In the genomic region with DNA sequence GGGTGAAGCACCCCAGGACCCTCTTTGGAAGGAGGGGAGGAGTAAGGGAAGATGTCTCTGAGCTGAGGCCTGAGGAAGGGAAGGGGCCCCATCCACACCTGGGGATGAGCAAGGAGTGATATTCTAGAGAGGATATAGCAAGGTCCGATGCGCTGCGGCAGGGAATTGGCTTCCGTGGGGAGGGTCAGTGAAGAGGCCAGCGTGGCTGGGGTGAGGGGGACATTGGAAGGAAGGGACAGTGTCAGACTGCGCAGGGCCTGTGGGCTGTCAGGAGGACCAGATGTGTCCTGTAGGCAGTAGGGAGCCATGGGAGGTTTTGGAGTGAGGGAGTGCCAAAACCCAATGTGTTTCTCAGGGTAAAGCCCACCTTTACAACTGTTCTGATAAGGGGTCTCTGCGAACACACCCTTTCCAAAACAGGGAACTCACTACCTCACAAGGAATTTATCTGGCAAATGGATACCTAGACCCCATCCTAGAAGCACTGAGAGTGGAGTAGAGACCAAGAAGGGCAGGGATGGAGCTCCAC, we compare ENCODE assay signal across 23 cellular contexts. TPM values are rescaled to one million over a fixed set of nuclear protein-coding genes. Genes with fewer than 3 reads are reported as not detected.
A peak's percentile ranks its signal among the peaks of the same experiment; 100 is the strongest.
DNase-seq lines count a peak whose midpoint lies in the region; ATAC-seq, FAIRE-seq and TF ChIP-seq lines count a peak whose summit lies in the region.
"Had no signal": no experiment of that assay in that cellular context is flagged by ENCODE, and none has a peak within 500 bp of the region (broad histone marks: within the 10 kb centered on the region; RNA-seq: fewer than 3 reads in every experiment).

No MANE protein-coding gene starts in this region.

- no peak overlapping the region for H3K4me2 ChIP-seq in A549
- H3K4me2 ChIP-seq in K562 (ENCODE audit: insufficient read depth, low read length), result no peak overlapping the region
- no peak overlapping the region for H3K4me2 ChIP-seq in neural progenitor cell

- in situ Hi-C loops in K562 (cut with MboI), result loop anchor here (5.0 kb wide), 1 partner anchor 74 kb away; no protein-coding TSS in a partner anchor

- no peaks in the 10 kb centered on the region for H3K27me3 ChIP-seq in CD4-positive, CD25-positive, alpha-beta regulatory T cell (ENCODE audit: control insufficient read depth, insufficient read depth, low read length)
- peaks cover 7 to 30% of the 10 kb centered on the region in 2 experiments; a peak in 3 of 5 replicates for H3K27me3 ChIP-seq in K562 (ENCODE audit: control insufficient read depth in 2 of 2, insufficient read depth in 2 of 2, low read length in 2 of 2)
- peaks cover 23% of the 10 kb centered on the region for H3K27me3 ChIP-seq in neural progenitor cell

- FAIRE-seq in A549 (lab: Jason Lieb, UNC), result no peak
- no peak for FAIRE-seq in K562 (lab: Jason Lieb, UNC)
- FAIRE-seq: D721Med, GM19239 had no signal

- H3K27me3 Mint-ChIP-seq in CD4-positive, CD25-positive, alpha-beta regulatory T cell, result peaks cover 4% of the 10 kb centered on the region
- H3K27me3 Mint-ChIP-seq in neural progenitor cell (ENCODE audit: insufficient read depth, low read depth) (peaks cover 14% of the 10 kb centered on the region), progenitor cell of endocrine pancreas (peaks cover 26% of the 10 kb centered on the region)

- DNase-seq in A549 (ENCODE audit: low read depth in 1 of 2, low spot score in 1 of 2) (no peak), K562 (ENCODE audit: extremely low read depth in 1 of 4, low spot score in 3 of 4) (no peak), neural progenitor cell (ENCODE audit: low spot score) (no peak), progenitor cell of endocrine pancreas (ENCODE audit: low spot score, unreplicated experiment) (no peak), DMS79 treated with DMSO at 0.1 percent for 48 hours (lab: John Stamatoyannopoulos, UW) (no peak)
- DNase-seq in CD4-positive, CD25-positive, alpha-beta regulatory T cell, result no peak
- DNase-seq in stimulated activated CD4-positive, alpha-beta T cell treated with anti-CD3 and anti-CD28 coated beads, Interleukin-12 subunit alpha, Interleukin-12 subunit beta, amount 100 ng/mL, for 4 hours, result no peak
- DNase-seq: C1 segment of cervical spinal cord, DMS53, EL, GF-D8, H7, HFFc6, MM.1S, NCI-H1048, NCI-H1417 treated with DMSO at 0.1 percent for 48 hours, NCI-H187, NCI-H446, NCI-H526 had no signal

- TF ChIP-seq CTCF in A549 (IDR thresholded peaks at IDR 0.05), result no peak
- TF ChIP-seq CTCF in K562 (IDR thresholded peaks at IDR 0.05 in 2 of 3, conservative IDR thresholded peaks at IDR 0.05 in 1 of 3; ENCODE audit: insufficient read depth in 2 of 3, low read depth in 1 of 3, low read length in 3 of 3), result no peak
- no peak for TF ChIP-seq CTCF in neural progenitor cell (IDR thresholded peaks at IDR 0.05)
- TF ChIP-seq CTCF in progenitor cell of endocrine pancreas (IDR thresholded peaks at IDR 0.05; ENCODE audit: unreplicated experiment), result no peak

- peaks cover 0 to 18% (median 3%) of the 10 kb centered on the region in 4 donors for H3K4me1 Mint-ChIP-seq in CD4-positive, CD25-positive, alpha-beta regulatory T cell
- H3K4me1 Mint-ChIP-seq in neural progenitor cell (peaks cover 23% of the 10 kb centered on the region), progenitor cell of endocrine pancreas (ENCODE audit: low read depth) (peaks cover 5% of the 10 kb centered on the region)

- H3K4me1 ChIP-seq in A549 (peaks cover 21% of the 10 kb centered on the region), K562 (replicated peaks in 1 of 2; ENCODE audit: control insufficient read depth in 2 of 2, insufficient read depth in 2 of 2, low read length in 2 of 2) (peaks cover 0 to 29% of the 10 kb centered on the region in 2 experiments; a peak in 4 of 5 replicates), neural progenitor cell (no peaks in the 10 kb centered on the region)
- H3K4me1 ChIP-seq in CD4-positive, CD25-positive, alpha-beta regulatory T cell (ENCODE audit: control insufficient read depth, insufficient read depth, low read length, poor library complexity, severe bottlenecking), result peaks cover 23% of the 10 kb centered on the region
- H3K4me1 ChIP-seq: SJSA1 had no signal

- CTCF ChIA-PET in A549 (lab: Yijun Ruan, JAX) (interaction anchor here (0.9 to 9.6 kb wide), 23 partner anchors 10 to 236 kb away, joined by 3 to 618 read pairs (median 5); a partner anchor contains a TSS), K562 (lab: Yijun Ruan, JAX; ENCODE audit: low intra/inter-chr PET ratio) (interaction anchor here (2.4 to 3.0 kb wide), 2 partner anchors 76 to 80 kb away, joined by 24 to 32 read pairs; no protein-coding TSS in a partner anchor)

- H3K36me3 ChIP-seq in CD4-positive, CD25-positive, alpha-beta regulatory T cell (ENCODE audit: control insufficient read depth, insufficient read depth, low read length), result no peaks in the 10 kb centered on the region
- H3K36me3 ChIP-seq in K562 (ENCODE audit: control insufficient read depth, insufficient read depth, low read length) (no peaks in the 10 kb centered on the region), neural progenitor cell (no peaks in the 10 kb centered on the region)
- H3K36me3 ChIP-seq: SJSA1 had no signal

- ATAC-seq in A549, result no peak
- no peak for ATAC-seq in CD4-positive, CD25-positive, alpha-beta regulatory T cell (ENCODE audit: low read depth in 2 of 2)
- no peak for ATAC-seq in K562
- ATAC-seq: Right ventricle myocardium inferior had no signal

- TF ChIP-seq EP300 in A549 (IDR thresholded peaks at IDR 0.05) (no peak), K562 (IDR thresholded peaks at IDR 0.05; ENCODE audit: low read length) (no peak)

- TF ChIP-seq POLR2A in A549 (IDR thresholded peaks at IDR 0.05; ENCODE audit: low read length) (no peak), K562 (conservative IDR thresholded peaks at IDR 0.05) (no peak)

- H3K4me3 Mint-ChIP-seq in CD4-positive, CD25-positive, alpha-beta regulatory T cell, result peak overlapping the region in 3 of 4 donors; percentile 4 to 66 (median 46)
- peak overlapping the region; percentile 31 for H3K4me3 Mint-ChIP-seq in neural progenitor cell
- no peak overlapping the region for H3K4me3 Mint-ChIP-seq in progenitor cell of endocrine pancreas (ENCODE audit: low read depth)
- H3K4me3 Mint-ChIP-seq: HFFc6 had no signal

- H3K4me3 ChIP-seq in A549, result no peak overlapping the region
- H3K4me3 ChIP-seq in CD4-positive, CD25-positive, alpha-beta regulatory T cell (ENCODE audit: low read depth, low read length), result no peak overlapping the region
- H3K4me3 ChIP-seq in K562, result no peak overlapping the region
- H3K4me3 ChIP-seq in neural progenitor cell, result no peak overlapping the region
- H3K4me3 ChIP-seq: SJSA1 had no signal

- H2AFZ ChIP-seq in K562 (ENCODE audit: low read depth, low read length) (no peak overlapping the region), neural progenitor cell (replicated peaks) (no peak overlapping the region)

- H4K20me1 ChIP-seq in K562 (replicated peaks; ENCODE audit: control insufficient read depth, insufficient read depth, low read length) (peaks cover 8% of the 10 kb centered on the region; the same call in 1 of the 2 replicates), neural progenitor cell (ENCODE audit: low read depth) (no peaks in the 10 kb centered on the region)

- H3K27ac Mint-ChIP-seq in CD4-positive, CD25-positive, alpha-beta regulatory T cell, result no peak overlapping the region
- H3K27ac Mint-ChIP-seq in neural progenitor cell, result peak overlapping the region; percentile 67
- H3K27ac Mint-ChIP-seq in progenitor cell of endocrine pancreas, result no peak overlapping the region
- H3K27ac Mint-ChIP-seq: HFFc6 had no signal

- H3F3A ChIP-seq in neural progenitor cell (ENCODE audit: low read depth), result peaks cover 24% of the 10 kb centered on the region

- H3K9me3 ChIP-seq in A549 (no peaks in the 10 kb centered on the region), K562 (replicated peaks; ENCODE audit: control insufficient read depth, insufficient read depth, low read depth, low read length) (no peaks in the 10 kb centered on the region), neural progenitor cell (ENCODE audit: low read depth) (no peaks in the 10 kb centered on the region)
- H3K9me3 ChIP-seq in CD4-positive, CD25-positive, alpha-beta regulatory T cell (ENCODE audit: control insufficient read depth in 2 of 2, low read length in 2 of 2), result no peaks in the 10 kb centered on the region

- H3K9ac ChIP-seq in K562 (ENCODE audit: insufficient read depth in 1 of 2, low read depth in 2 of 2, low read length in 2 of 2) (no peak overlapping the region), neural progenitor cell (no peak overlapping the region)

- H3K9me3 Mint-ChIP-seq in CD4-positive, CD25-positive, alpha-beta regulatory T cell, result no peaks in the 10 kb centered on the region
- H3K9me3 Mint-ChIP-seq in neural progenitor cell (no peaks in the 10 kb centered on the region), progenitor cell of endocrine pancreas (ENCODE audit: low read depth) (no peaks in the 10 kb centered on the region)
- H3K9me3 Mint-ChIP-seq: HFFc6 had no signal

- H3K36me3 Mint-ChIP-seq in CD4-positive, CD25-positive, alpha-beta regulatory T cell, result peaks cover 5% of the 10 kb centered on the region
- H3K36me3 Mint-ChIP-seq in neural progenitor cell, result no peaks in the 10 kb centered on the region
- H3K36me3 Mint-ChIP-seq in progenitor cell of endocrine pancreas (ENCODE audit: insufficient read depth), result no peaks in the 10 kb centered on the region

- BruUV-seq in K562 (replicated peaks; lab: Mats Ljungman, UMichigan), result no TSS peak

- no peaks in the 10 kb centered on the region for H3K79me2 ChIP-seq in K562 (ENCODE audit: control insufficient read depth, insufficient read depth, low read length)
- no peaks in the 10 kb centered on the region for H3K79me2 ChIP-seq in neural progenitor cell (ENCODE audit: low read depth)

- POLR2A ChIA-PET in A549 (lab: Yijun Ruan, JAX), result interaction anchor here (0.8 to 5.0 kb wide), 4 partner anchors 15 to 76 kb away, joined by 3 to 40 read pairs (median 6); no protein-coding TSS in a partner anchor
- POLR2A ChIA-PET in K562 (lab: Yijun Ruan, JAX), result interaction anchor here (0.6 to 1.3 kb wide), 7 partner anchors 10 to 108 kb away, joined by 3 to 5 read pairs (median 4); no protein-coding TSS in a partner anchor

- intact Hi-C loops in K562 (cut with micrococcal nuclease), result no loop called here

- no peaks in the 10 kb centered on the region for H3K9me1 ChIP-seq in K562 (ENCODE audit: control insufficient read depth, insufficient read depth, low read length)

- 91% methylated on average over 7 of the region's 7 CpGs for WGBS in A549 (ENCODE audit: missing lambda C conversion rate)
- 41% methylated on average over 7 of the region's 7 CpGs for WGBS in K562 (ENCODE audit: insufficient coverage, low coverage, missing lambda C conversion rate)

- peak overlapping the region in 1 of 2 experiments; percentile 92; a peak in 4 of 6 replicates for H3K27ac ChIP-seq in A549
- H3K27ac ChIP-seq in CD4-positive, CD25-positive, alpha-beta regulatory T cell (ENCODE audit: insufficient read depth, low read length, poor library complexity, severe bottlenecking), result no peak overlapping the region
- no peak overlapping the region for H3K27ac ChIP-seq in K562 (ENCODE audit: extremely low read depth, low read depth, low read length)
- no peak overlapping the region for H3K27ac ChIP-seq in neural progenitor cell
- H3K27ac ChIP-seq: SJSA1 had no signal

- TF ChIP-seq RAD21 in A549 (conservative IDR thresholded peaks at IDR 0.05 in 1 of 2, IDR thresholded peaks at IDR 0.05 in 1 of 2), result no peak
- no peak for TF ChIP-seq RAD21 in K562 (CRISPR knock-in tag; conservative IDR thresholded peaks at IDR 0.05 in 1 of 2, IDR thresholded peaks at IDR 0.05 in 1 of 2)

RNA-seq across cellular contexts. Expression of a gene that starts 3.7 kb away (rescaled TPM):
- 0.62 and 0.95 TPM in 2 replicates for polyA plus RNA-seq in A549 (2011; rRNA removed)
- 2.6 and 3.8 TPM in 2 replicates for polyA plus RNA-seq in A549 (2012; cell fraction: cytosol; rRNA removed)
- polyA plus RNA-seq in A549 (2012; cell fraction: nucleus; rRNA removed), result 9.6 and 11.7 TPM in 2 replicates
- polyA plus RNA-seq in A549 (2017; fragmentation: RNase III; extraction: RNeasy Plus Mini Kit Qiagen cat#74134 plus additional on column Dnase treatment), result 4.6 to 6.1 TPM (median 5.6 TPM) in 3 replicates
- polyA minus RNA-seq in A549 (2011; rRNA and poly(A)+ RNA removed), result 0.45 and 0.54 TPM in 2 replicates
- total RNA-seq in CD4-positive, CD25-positive, alpha-beta regulatory T cell, result 6.3 TPM
- not detected for polyA plus RNA-seq in CD4-positive, CD25-positive, alpha-beta regulatory T cell
- total RNA-seq in K562 (2011; cell fraction: chromatin; rRNA removed; ENCODE audit: low replicate concordance), result 1.5 and 3.5 TPM in 2 replicates
- total RNA-seq in K562 (2011; cell fraction: nucleolus; rRNA removed), result 3.8 and 4.1 TPM in 2 replicates
- 1.5 and 2.4 TPM in 2 replicates for total RNA-seq in K562 (2011; cell fraction: nucleoplasm; rRNA removed)
- 4.9 and 5.1 TPM in 2 replicates for total RNA-seq in K562 (2014; rRNA removed)
- 0.45 and 0.76 TPM in 2 replicates for total RNA-seq in K562 (2014; rRNA removed; fragmentation: Illumina TruSeq; extraction: Trizol)
- 2.0 and 2.5 TPM in 2 replicates for total RNA-seq in K562 (2015; rRNA removed; fragmentation: Illumina TruSeq; extraction: Trizol)
- total RNA-seq in K562 (2021), result 10.2 and 12.3 TPM in 2 replicates
- polyA plus RNA-seq in K562 (2011; rRNA removed), result 0.35 and 0.66 TPM in 2 replicates
- polyA plus RNA-seq in K562 (2011; cell fraction: cytosol; rRNA removed), result 0.53 and 1.7 TPM in 2 replicates
- 1.5 and 2.7 TPM in 2 replicates for polyA plus RNA-seq in K562 (2011; cell fraction: nucleus; rRNA removed)
- polyA plus RNA-seq in K562 (2012), result 3.7 and 4.7 TPM in 2 replicates
- 1.1 and 2.1 TPM in 2 replicates for polyA plus RNA-seq in K562 (2014; fragmentation: Illumina TruSeq; extraction: Trizol)
- not detected for polyA plus RNA-seq in K562 (2014; fragmentation: Nextera tagmentation; extraction: Ambion mirVana)
- 2.8 and 3.3 TPM in 2 replicates for polyA plus RNA-seq in K562 (2014; rRNA removed)
- polyA minus RNA-seq in K562 (2011; rRNA and poly(A)+ RNA removed), result 0.14 and 0.15 TPM in 2 replicates
- 2.3 and 3.2 TPM in 2 replicates for polyA minus RNA-seq in K562 (2011; cell fraction: cytosol; rRNA and poly(A)+ RNA removed)
- 1.1 and 1.2 TPM in 2 replicates for polyA minus RNA-seq in K562 (2011; cell fraction: nucleus; rRNA and poly(A)+ RNA removed)
- 0.02 and 3.5 TPM in 2 replicates for total RNA-seq in neural progenitor cell (ENCODE audit: low replicate concordance)
- total RNA-seq in progenitor cell of endocrine pancreas, result 11.4 and 12.7 TPM in 2 replicates
- total RNA-seq: SJSA1 had no signal

RNA-seq across cellular contexts. Expression of a gene that starts 38.8 kb away (rescaled TPM):
- polyA plus RNA-seq in A549 (2011; rRNA removed) (33.4 and 36.9 TPM in 2 replicates), A549 (2017; fragmentation: RNase III; extraction: RNeasy Plus Mini Kit Qiagen cat#74134 plus additional on column Dnase treatment) (42.3 to 55.4 TPM (median 50.5 TPM) in 3 replicates), K562 (2011; rRNA removed) (23.8 and 34.3 TPM in 2 replicates), K562 (2014; fragmentation: Illumina TruSeq; extraction: Trizol) (31.5 and 33.7 TPM in 2 replicates), K562 (2014; fragmentation: Nextera tagmentation; extraction: Ambion mirVana) (1 to 10 TPM; 1.8 to 4.0 TPM), K562 (2014; rRNA removed) (38.1 and 45.2 TPM in 2 replicates)
- polyA plus RNA-seq in A549 (2012; cell fraction: cytosol; rRNA removed), result 48.4 and 61.1 TPM in 2 replicates
- polyA plus RNA-seq in A549 (2012; cell fraction: nucleus; rRNA removed), result 158 and 205 TPM in 2 replicates
- polyA minus RNA-seq in A549 (2011; rRNA and poly(A)+ RNA removed), result 49.4 and 52.6 TPM in 2 replicates
- total RNA-seq in CD4-positive, CD25-positive, alpha-beta regulatory T cell, result 46.7 TPM
- 10 to 100 TPM; 24.2 to 35.0 (median 30.2) TPM for polyA plus RNA-seq in CD4-positive, CD25-positive, alpha-beta regulatory T cell
- 79.5 and 196 TPM in 2 replicates for total RNA-seq in K562 (2011; cell fraction: chromatin; rRNA removed; ENCODE audit: low replicate concordance)
- 87.7 and 88.8 TPM in 2 replicates for total RNA-seq in K562 (2011; cell fraction: nucleolus; rRNA removed)
- 87.0 and 108 TPM in 2 replicates for total RNA-seq in K562 (2011; cell fraction: nucleoplasm; rRNA removed)
- total RNA-seq in K562 (2014; rRNA removed) (31.8 and 34.9 TPM in 2 replicates), K562 (2014; rRNA removed; fragmentation: Illumina TruSeq; extraction: Trizol) (14.7 and 15.9 TPM in 2 replicates), K562 (2015; rRNA removed; fragmentation: Illumina TruSeq; extraction: Trizol) (19.3 and 20.3 TPM in 2 replicates), K562 (2021) (37.8 and 43.8 TPM in 2 replicates), neural progenitor cell (ENCODE audit: low replicate concordance) (50.3 and 107 TPM in 2 replicates), progenitor cell of endocrine pancreas (248 TPM in 2 replicates)
- 28.3 and 30.8 TPM in 2 replicates for polyA plus RNA-seq in K562 (2011; cell fraction: cytosol; rRNA removed)
- polyA plus RNA-seq in K562 (2011; cell fraction: nucleus; rRNA removed), result 96.2 and 120 TPM in 2 replicates
- polyA plus RNA-seq in K562 (2012), result 34.7 and 66.7 TPM in 2 replicates
- 22.5 and 23.2 TPM in 2 replicates for polyA minus RNA-seq in K562 (2011; rRNA and poly(A)+ RNA removed)
- polyA minus RNA-seq in K562 (2011; cell fraction: cytosol; rRNA and poly(A)+ RNA removed), result 13.0 and 20.7 TPM in 2 replicates
- polyA minus RNA-seq in K562 (2011; cell fraction: nucleus; rRNA and poly(A)+ RNA removed), result 33.0 and 46.9 TPM in 2 replicates

RNA-seq across cellular contexts. Expression of a gene that starts 44.0 kb away (rescaled TPM):
- polyA plus RNA-seq in A549 (2011; rRNA removed) (22.2 and 22.4 TPM in 2 replicates), A549 (2017; fragmentation: RNase III; extraction: RNeasy Plus Mini Kit Qiagen cat#74134 plus additional on column Dnase treatment) (30.1 to 36.5 TPM (median 34.3 TPM) in 3 replicates), K562 (2011; rRNA removed) (0.38 and 0.46 TPM in 2 replicates), K562 (2014; fragmentation: Illumina TruSeq; extraction: Trizol) (0.09 and 0.28 TPM in 2 replicates), K562 (2014; fragmentation: Nextera tagmentation; extraction: Ambion mirVana) (under 1 TPM in 1 of 2 experiments, not detected in 1; 0.14 TPM), K562 (2014; rRNA removed) (0.11 and 0.32 TPM in 2 replicates)
- polyA plus RNA-seq in A549 (2012; cell fraction: cytosol; rRNA removed), result 31.5 and 41.0 TPM in 2 replicates
- polyA plus RNA-seq in A549 (2012; cell fraction: nucleus; rRNA removed), result 23.6 and 29.0 TPM in 2 replicates
- 26.5 and 28.7 TPM in 2 replicates for polyA minus RNA-seq in A549 (2011; rRNA and poly(A)+ RNA removed)
- total RNA-seq in CD4-positive, CD25-positive, alpha-beta regulatory T cell, result not detected
- under 1 TPM in 2 of 4 donors, not detected in 2; 0.16 to 0.82 TPM for polyA plus RNA-seq in CD4-positive, CD25-positive, alpha-beta regulatory T cell
- total RNA-seq in K562 (2011; cell fraction: chromatin; rRNA removed; ENCODE audit: low replicate concordance), result not detected in 2 replicates
- not detected in 2 replicates for total RNA-seq in K562 (2011; cell fraction: nucleolus; rRNA removed)
- total RNA-seq in K562 (2011; cell fraction: nucleoplasm; rRNA removed), result 0.37 TPM in 1 of 2 replicates, not detected in the other
- total RNA-seq in K562 (2014; rRNA removed) (0.37 and 0.54 TPM in 2 replicates), K562 (2014; rRNA removed; fragmentation: Illumina TruSeq; extraction: Trizol) (0.22 TPM in 1 of 2 replicates, not detected in the other), K562 (2015; rRNA removed; fragmentation: Illumina TruSeq; extraction: Trizol) (0.26 TPM in 1 of 2 replicates, not detected in the other), K562 (2021) (0.42 and 0.62 TPM in 2 replicates), neural progenitor cell (ENCODE audit: low replicate concordance) (1.6 TPM in 1 of 2 replicates, not detected in the other), progenitor cell of endocrine pancreas (not detected in 2 replicates)
- 0.37 and 1.5 TPM in 2 replicates for polyA plus RNA-seq in K562 (2011; cell fraction: cytosol; rRNA removed)
- 0.10 and 0.14 TPM in 2 replicates for polyA plus RNA-seq in K562 (2011; cell fraction: nucleus; rRNA removed)
- 0.53 and 1.2 TPM in 2 replicates for polyA plus RNA-seq in K562 (2012)
- polyA minus RNA-seq in K562 (2011; rRNA and poly(A)+ RNA removed), result 0.30 TPM in 1 of 2 replicates, not detected in the other
- polyA minus RNA-seq in K562 (2011; cell fraction: cytosol; rRNA and poly(A)+ RNA removed), result not detected in 2 replicates
- not detected in 2 replicates for polyA minus RNA-seq in K562 (2011; cell fraction: nucleus; rRNA and poly(A)+ RNA removed)

RNA-seq across cellular contexts. Expression of a gene that starts 52.6 kb away (rescaled TPM):
- polyA plus RNA-seq in A549 (2011; rRNA removed) (1.9 and 2.2 TPM in 2 replicates), A549 (2017; fragmentation: RNase III; extraction: RNeasy Plus Mini Kit Qiagen cat#74134 plus additional on column Dnase treatment) (1.3 to 1.4 TPM (median 1.3 TPM) in 3 replicates), K562 (2011; rRNA removed) (0.54 and 0.74 TPM in 2 replicates), K562 (2014; fragmentation: Illumina TruSeq; extraction: Trizol) (0.46 and 0.49 TPM in 2 replicates), K562 (2014; fragmentation: Nextera tagmentation; extraction: Ambion mirVana) (under 1 TPM; 0.15 to 0.38 TPM), K562 (2014; rRNA removed) (0.59 and 1.2 TPM in 2 replicates)
- polyA plus RNA-seq in A549 (2012; cell fraction: cytosol; rRNA removed), result 1.5 and 1.9 TPM in 2 replicates
- polyA plus RNA-seq in A549 (2012; cell fraction: nucleus; rRNA removed), result 12.5 and 14.5 TPM in 2 replicates
- polyA minus RNA-seq in A549 (2011; rRNA and poly(A)+ RNA removed), result 1.9 and 2.4 TPM in 2 replicates
- 2.2 TPM for total RNA-seq in CD4-positive, CD25-positive, alpha-beta regulatory T cell
- polyA plus RNA-seq in CD4-positive, CD25-positive, alpha-beta regulatory T cell, result under 1 TPM in 3 of 4 donors, not detected in 1; 0.03 to 0.28 (median 0.18) TPM
- 5.6 and 11.8 TPM in 2 replicates for total RNA-seq in K562 (2011; cell fraction: chromatin; rRNA removed; ENCODE audit: low replicate concordance)
- total RNA-seq in K562 (2011; cell fraction: nucleolus; rRNA removed), result 6.8 and 8.0 TPM in 2 replicates
- total RNA-seq in K562 (2011; cell fraction: nucleoplasm; rRNA removed), result 6.1 and 6.6 TPM in 2 replicates
- total RNA-seq in K562 (2014; rRNA removed) (0.18 and 0.41 TPM in 2 replicates), K562 (2014; rRNA removed; fragmentation: Illumina TruSeq; extraction: Trizol) (0.45 and 0.47 TPM in 2 replicates), K562 (2015; rRNA removed; fragmentation: Illumina TruSeq; extraction: Trizol) (0.76 and 0.94 TPM in 2 replicates), K562 (2021) (1.4 and 1.6 TPM in 2 replicates), neural progenitor cell (ENCODE audit: low replicate concordance) (0.69 and 0.74 TPM in 2 replicates), progenitor cell of endocrine pancreas (2.0 TPM in 2 replicates)
- 0.37 and 0.38 TPM in 2 replicates for polyA plus RNA-seq in K562 (2011; cell fraction: cytosol; rRNA removed)
- 2.4 and 2.6 TPM in 2 replicates for polyA plus RNA-seq in K562 (2011; cell fraction: nucleus; rRNA removed)
- polyA plus RNA-seq in K562 (2012), result 0.52 and 0.83 TPM in 2 replicates
- polyA minus RNA-seq in K562 (2011; rRNA and poly(A)+ RNA removed), result 0.91 and 1.2 TPM in 2 replicates
- 1.0 and 1.3 TPM in 2 replicates for polyA minus RNA-seq in K562 (2011; cell fraction: cytosol; rRNA and poly(A)+ RNA removed)
- polyA minus RNA-seq in K562 (2011; cell fraction: nucleus; rRNA and poly(A)+ RNA removed), result 0.89 and 1.3 TPM in 2 replicates
